24 cellular contexts compared by ENCODE assay signal in genomic region chr10:118096022-118096421, GRCh38.
"Had no signal": no experiment of that assay in that cellular context is flagged by ENCODE, and none has a peak within 500 bp of the region (broad histone marks: within the 10 kb centered on the region; RNA-seq: fewer than 3 reads in every experiment).

No MANE protein-coding gene starts in this region.

- H3K27ac ChIP-seq: epithelial cell of prostate, esophagus squamous epithelium, gastrocnemius medialis, heart right ventricle, left lung, lower lobe of right lung had no signal

- H3K4me3 ChIP-seq: esophagus squamous epithelium, gastrocnemius medialis, heart right ventricle, left lung, lower lobe of right lung, mucosa of descending colon had no signal

- H3K27me3 ChIP-seq: esophagus squamous epithelium, gastrocnemius medialis, heart right ventricle, left lung had no signal

- H3K4me1 Mint-ChIP-seq: endodermal cell; naive B cell; naive thymus-derived CD8-positive, alpha-beta T cell had no signal

- ATAC-seq: effector memory CD8-positive, alpha-beta T cell; esophagus mucosa; gastrocnemius medialis; heart right ventricle; left cardiac atrium; left lung; left ventricle myocardium superior; lower lobe of right lung; mucosa of descending colon; naive thymus-derived CD8-positive, alpha-beta T cell had no signal

- H3K4me1 ChIP-seq: esophagus squamous epithelium, gastrocnemius medialis, heart right ventricle, left lung, lower lobe of right lung had no signal

- H3K36me3 ChIP-seq: esophagus squamous epithelium, gastrocnemius medialis, heart right ventricle, left lung, lower lobe of right lung had no signal

- H3K9me3 Mint-ChIP-seq: dendritic cell treated with granulocyte-macrophage colony-stimulating factor and Interleukin-4, amounts not matched to agents 40 ng/mL and 50 ng/mL, for 4 days; effector memory CD8-positive, alpha-beta T cell; endodermal cell; mesothelial cell of epicardium; naive thymus-derived CD8-positive, alpha-beta T cell had no signal

- H3K27ac Mint-ChIP-seq: dendritic cell treated with granulocyte-macrophage colony-stimulating factor and Interleukin-4, amounts not matched to agents 40 ng/mL and 50 ng/mL, for 4 days; effector memory CD8-positive, alpha-beta T cell; endodermal cell; mesothelial cell of epicardium; naive B cell; naive thymus-derived CD8-positive, alpha-beta T cell had no signal

- H3K36me3 Mint-ChIP-seq: mesothelial cell of epicardium; naive B cell; naive thymus-derived CD8-positive, alpha-beta T cell had no signal

- H3K27me3 Mint-ChIP-seq: dendritic cell treated with granulocyte-macrophage colony-stimulating factor and Interleukin-4, amounts not matched to agents 40 ng/mL and 50 ng/mL, for 4 days had no signal

- H3K4me3 Mint-ChIP-seq: dendritic cell treated with granulocyte-macrophage colony-stimulating factor and Interleukin-4, amounts not matched to agents 40 ng/mL and 50 ng/mL, for 4 days; effector memory CD8-positive, alpha-beta T cell; endodermal cell; mesothelial cell of epicardium; naive B cell; naive thymus-derived CD8-positive, alpha-beta T cell had no signal

- DNase-seq: cortex of kidney; effector CD8-positive, alpha-beta T cell; effector memory CD8-positive, alpha-beta T cell; endodermal cell; erythroblast; esophagus squamous epithelium; foreskin fibroblast; gastrocnemius medialis; glutamatergic neuron; head of caudate nucleus; heart right ventricle; hippocampal formation; left cardiac atrium; left lung; left ventricle myocardium superior; lower lobe of right lung; mesenchymal stem cell; mucosa of descending colon; naive B cell; naive thymus-derived CD8-positive, alpha-beta T cell had no signal
